In the genomic region with DNA sequence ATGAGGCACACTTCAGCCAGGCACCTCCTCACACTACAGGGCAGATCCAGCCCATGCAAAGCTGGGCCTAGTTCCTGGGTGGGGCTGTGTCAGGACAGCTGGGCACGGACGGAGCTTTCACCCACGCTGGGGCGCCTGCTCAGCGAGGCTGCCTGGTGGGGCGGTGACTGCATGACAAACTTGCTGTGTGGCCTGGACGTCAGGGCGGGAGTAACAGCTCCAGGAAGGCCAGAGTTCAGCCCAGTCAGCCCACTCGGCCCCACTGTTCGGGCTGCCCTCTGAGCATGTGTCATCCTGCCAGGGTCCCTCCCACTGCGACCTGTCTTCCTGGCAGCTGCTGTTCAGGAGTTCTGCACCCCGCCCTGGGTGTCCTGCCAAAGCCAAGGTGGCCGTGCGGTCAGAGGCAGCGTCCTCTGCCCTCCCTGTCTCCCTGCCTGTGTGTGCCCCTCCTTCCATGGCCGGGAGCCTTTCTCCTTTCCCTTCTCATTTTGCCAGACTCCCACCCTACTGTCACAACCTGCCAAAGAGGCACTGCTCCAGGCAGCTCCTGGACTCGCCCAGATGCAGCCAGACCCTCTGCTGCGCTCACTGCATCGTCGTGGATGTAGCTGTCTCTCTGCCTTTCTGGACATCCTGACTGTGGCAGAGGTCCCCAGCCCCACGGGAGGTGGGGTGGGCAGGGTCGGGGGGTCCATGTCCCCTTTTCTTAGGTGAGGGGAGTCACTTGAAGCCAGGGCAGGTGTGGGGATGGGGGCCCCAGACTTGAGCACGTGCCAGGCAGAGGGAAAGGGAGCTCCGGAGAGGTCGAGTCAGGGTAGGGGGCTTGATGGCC, we compare ENCODE assay signal across 2 cellular contexts.
TF ChIP-seq lines count a peak whose summit lies in the region.

No MANE protein-coding gene starts in this region.

TF ChIP-seq in IMR-90, 13 proteins besides CTCF, POLR2A, EP300 and RAD21:
- TF ChIP-seq, protein P1, sequence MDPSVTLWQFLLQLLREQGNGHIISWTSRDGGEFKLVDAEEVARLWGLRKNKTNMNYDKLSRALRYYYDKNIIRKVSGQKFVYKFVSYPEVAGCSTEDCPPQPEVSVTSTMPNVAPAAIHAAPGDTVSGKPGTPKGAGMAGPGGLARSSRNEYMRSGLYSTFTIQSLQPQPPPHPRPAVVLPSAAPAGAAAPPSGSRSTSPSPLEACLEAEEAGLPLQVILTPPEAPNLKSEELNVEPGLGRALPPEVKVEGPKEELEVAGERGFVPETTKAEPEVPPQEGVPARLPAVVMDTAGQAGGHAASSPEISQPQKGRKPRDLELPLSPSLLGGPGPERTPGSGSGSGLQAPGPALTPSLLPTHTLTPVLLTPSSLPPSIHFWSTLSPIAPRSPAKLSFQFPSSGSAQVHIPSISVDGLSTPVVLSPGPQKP (IDR thresholded peaks at IDR 0.05; ENCODE audit: borderline replicate concordance, low read depth, low read length) = no peak
- TF ChIP-seq, protein P2, sequence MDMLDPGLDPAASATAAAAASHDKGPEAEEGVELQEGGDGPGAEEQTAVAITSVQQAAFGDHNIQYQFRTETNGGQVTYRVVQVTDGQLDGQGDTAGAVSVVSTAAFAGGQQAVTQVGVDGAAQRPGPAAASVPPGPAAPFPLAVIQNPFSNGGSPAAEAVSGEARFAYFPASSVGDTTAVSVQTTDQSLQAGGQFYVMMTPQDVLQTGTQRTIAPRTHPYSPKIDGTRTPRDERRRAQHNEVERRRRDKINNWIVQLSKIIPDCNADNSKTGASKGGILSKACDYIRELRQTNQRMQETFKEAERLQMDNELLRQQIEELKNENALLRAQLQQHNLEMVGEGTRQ (IDR thresholded peaks at IDR 0.05; ENCODE audit: low read depth, low read length) = no peak
- no peak for TF ChIP-seq CHD1 (IDR thresholded peaks at IDR 0.05; ENCODE audit: low read depth, low read length)
- TF ChIP-seq MAZ (IDR thresholded peaks at IDR 0.05; ENCODE audit: borderline replicate concordance, low read depth, low read length) = no peak
- TF ChIP-seq CEBPB (IDR thresholded peaks at IDR 0.05; ENCODE audit: low read depth, low read length) = no peak
- TF ChIP-seq BHLHE40 (IDR thresholded peaks at IDR 0.05; ENCODE audit: low read depth, low read length) = no peak
- no peak for TF ChIP-seq MXI1 (IDR thresholded peaks at IDR 0.05; ENCODE audit: borderline replicate concordance, low read depth, low read length)

TF ChIP-seq in GM23338, 12 proteins besides CTCF, POLR2A, EP300 and RAD21:
- TF ChIP-seq EZH2phosphoT487 (IDR thresholded peaks at IDR 0.05; ENCODE audit: unreplicated experiment) (no peak), POLR2AphosphoS5 (IDR thresholded peaks at IDR 0.05; ENCODE audit: low read depth) (no peak)
